In the genomic region with DNA sequence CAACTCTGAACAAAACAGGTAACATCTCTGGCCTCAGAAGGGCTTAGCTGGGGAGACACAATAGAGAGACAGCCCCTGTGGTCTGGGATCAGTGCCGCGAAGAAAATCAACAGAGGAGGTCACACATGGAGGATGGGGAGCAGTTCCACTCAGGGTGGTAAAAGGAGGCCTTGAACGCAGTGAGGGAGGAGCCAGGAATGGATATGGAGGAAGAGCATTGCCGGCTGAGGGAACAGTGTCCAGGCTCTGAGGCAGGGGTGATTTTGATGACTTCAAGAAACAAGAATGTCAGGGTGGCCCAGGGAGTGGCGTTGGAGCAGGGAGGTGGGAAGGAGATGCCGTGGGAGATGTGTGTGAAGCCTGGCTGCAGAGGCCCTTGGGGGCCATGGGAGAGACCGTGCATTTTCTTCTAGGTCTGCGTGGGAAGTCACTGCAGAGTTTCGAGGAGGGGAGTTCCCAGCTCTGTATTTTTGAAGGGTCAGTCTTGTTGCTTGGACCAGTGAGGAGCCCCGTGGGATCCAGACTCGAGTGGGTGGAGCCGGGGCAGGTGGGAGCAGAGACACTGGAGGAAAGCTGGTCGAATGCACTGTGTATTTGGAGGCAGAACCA, we compare ENCODE assay signal across 12 cellular contexts. TPM values are rescaled to one million over a fixed set of nuclear protein-coding genes. Genes with fewer than 3 reads are reported as not detected.
DNase-seq lines count a peak whose midpoint lies in the region; ATAC-seq and TF ChIP-seq lines count a peak whose summit lies in the region.
"Had no signal": no experiment of that assay in that cellular context is flagged by ENCODE, and none has a peak within 500 bp of the region (broad histone marks: within the 10 kb centered on the region; RNA-seq: fewer than 3 reads in every experiment).

No MANE protein-coding gene starts in this region.

- H3K27ac Mint-ChIP-seq in CD4-positive, CD25-positive, alpha-beta regulatory T cell, result peak overlapping the region; percentile 89 to 99 (median 97)
- peak overlapping the region; percentile 87 to 98 (median 95) for H3K27ac Mint-ChIP-seq in naive thymus-derived CD8-positive, alpha-beta T cell

- peak overlapping the region; percentile 16 for H3K4me3 ChIP-seq in CD4-positive, CD25-positive, alpha-beta regulatory T cell (ENCODE audit: low read depth, low read length)
- H3K4me3 ChIP-seq in PC-9, result peak overlapping the region; percentile 36; the same call in 1 of the 2 replicates
- H3K4me3 ChIP-seq: SJCRH30 had no signal

- peak overlapping the region; percentile 80 for H3K4me2 ChIP-seq in PC-9

- H3K9me2 ChIP-seq in PC-9 (ENCODE audit: insufficient read depth), result no peaks in the 10 kb centered on the region

- peaks cover 0 to under 1% (median 0%) of the 10 kb centered on the region in 7 donors for H3K9me3 Mint-ChIP-seq in CD4-positive, CD25-positive, alpha-beta regulatory T cell
- peaks cover 0 to 1% (median 0%) of the 10 kb centered on the region in 9 donors for H3K9me3 Mint-ChIP-seq in naive thymus-derived CD8-positive, alpha-beta T cell

- POLR2A ChIA-PET in PC-9 (lab: Charles Lee; ENCODE audit: unreplicated experiment), result interaction anchor here (0.5 to 1.1 kb wide), 7 partner anchors 25 to 422 kb away, joined by 3 to 12 read pairs (median 5); a partner anchor contains a TSS
- POLR2A ChIA-PET in naive thymus-derived CD8-positive, alpha-beta T cell (lab: Charles Lee), result interaction anchor here (0.8 to 20.6 kb wide), 5 partner anchors 9 to 42 kb away, joined by 3 to 914 read pairs (median 8); a partner anchor contains a TSS

- no peaks in the 10 kb centered on the region for H3K27me3 ChIP-seq in CD4-positive, CD25-positive, alpha-beta regulatory T cell (ENCODE audit: control insufficient read depth, insufficient read depth, low read length)
- H3K27me3 ChIP-seq in PC-9 (ENCODE audit: insufficient read depth, low read depth), result no peaks in the 10 kb centered on the region
- H3K27me3 ChIP-seq: SJCRH30 had no signal

- H3F3A ChIP-seq in PC-9 (ENCODE audit: insufficient read depth, low read depth), result peaks cover 98% of the 10 kb centered on the region

- peak overlapping the region; percentile 6 to 85 (median 54) for H3K4me3 Mint-ChIP-seq in CD4-positive, CD25-positive, alpha-beta regulatory T cell
- H3K4me3 Mint-ChIP-seq in naive thymus-derived CD8-positive, alpha-beta T cell, result peak overlapping the region in 9 of 10 donors; percentile 54 to 83 (median 64)

- H3K27me3 Mint-ChIP-seq in CD4-positive, CD25-positive, alpha-beta regulatory T cell, result no peaks in the 10 kb centered on the region
- no peaks in the 10 kb centered on the region for H3K27me3 Mint-ChIP-seq in naive thymus-derived CD8-positive, alpha-beta T cell

- intact Hi-C loops in PC-9 (cut with micrococcal nuclease; ENCODE audit: unreplicated experiment), result loop anchor here (1.0 kb wide), 2 partner anchors 31 to 94 kb away; a partner anchor contains a TSS

- H2AFZ ChIP-seq in PC-9, result no peak overlapping the region

- no peak for TF ChIP-seq CTCF in PC-9 (conservative IDR thresholded peaks at IDR 0.05)

- H3K79me2 ChIP-seq in PC-9 (ENCODE audit: low read depth), result peaks cover 84% of the 10 kb centered on the region

- H3K9me3 ChIP-seq in CD4-positive, CD25-positive, alpha-beta regulatory T cell (ENCODE audit: control insufficient read depth in 2 of 2, low read length in 2 of 2), result no peaks in the 10 kb centered on the region
- H3K9me3 ChIP-seq in PC-9 (ENCODE audit: insufficient read depth, low read depth), result no peaks in the 10 kb centered on the region

- DNase-seq in CD4-positive, CD25-positive, alpha-beta regulatory T cell, result no peak
- peak; percentile 78 to 87 for DNase-seq in PC-9
- DNase-seq in naive thymus-derived CD8-positive, alpha-beta T cell, result peak in 1 of 10 donors; percentile 47
- no peak for DNase-seq in stimulated activated CD4-positive, alpha-beta T cell treated with anti-CD3 and anti-CD28 coated beads, Interleukin-4, amount 100 ng/mL, for 1 hour
- DNase-seq in hippocampal formation (lab: John Stamatoyannopoulos, UW), result no peak
- DNase-seq: NCI-H1417 treated with DMSO at 0.1 percent for 48 hours, SJCRH30 had no signal

- H3K4me1 Mint-ChIP-seq in CD4-positive, CD25-positive, alpha-beta regulatory T cell, result peaks cover 24 to 90% (median 73%) of the 10 kb centered on the region in 4 donors
- H3K4me1 Mint-ChIP-seq in naive thymus-derived CD8-positive, alpha-beta T cell, result peaks cover 67 to 94% (median 93%) of the 10 kb centered on the region in 4 donors

- peaks cover 18% of the 10 kb centered on the region for H3K36me3 ChIP-seq in CD4-positive, CD25-positive, alpha-beta regulatory T cell (ENCODE audit: control insufficient read depth, insufficient read depth, low read length)
- H3K36me3 ChIP-seq in PC-9 (ENCODE audit: low read depth), result peaks cover 20% of the 10 kb centered on the region
- H3K36me3 ChIP-seq: SJCRH30 had no signal

- no peak for ATAC-seq in CD4-positive, CD25-positive, alpha-beta regulatory T cell (ENCODE audit: low read depth in 2 of 2)
- ATAC-seq in naive thymus-derived CD8-positive, alpha-beta T cell, result no peak
- no peak for ATAC-seq in GM21360 (IDR thresholded peaks at IDR 0.05; ENCODE audit: unreplicated experiment)
- no peak for ATAC-seq in HG03159 (IDR thresholded peaks at IDR 0.05; ENCODE audit: unreplicated experiment)

- peaks cover 32% of the 10 kb centered on the region for H3K36me3 Mint-ChIP-seq in CD4-positive, CD25-positive, alpha-beta regulatory T cell
- H3K36me3 Mint-ChIP-seq in naive thymus-derived CD8-positive, alpha-beta T cell, result peaks cover under 1 to 38% (median 8%) of the 10 kb centered on the region in 3 donors

- H3K27ac ChIP-seq in CD4-positive, CD25-positive, alpha-beta regulatory T cell (ENCODE audit: insufficient read depth, low read length, poor library complexity, severe bottlenecking), result peak overlapping the region; percentile 64
- H3K27ac ChIP-seq in PC-9 (peak overlapping the region; percentile 99), cingulate gyrus (ENCODE audit: low read depth, low read length) (peak overlapping the region; percentile 55)
- H3K27ac ChIP-seq: SJCRH30 had no signal

- peaks cover 90% of the 10 kb centered on the region for H3K4me1 ChIP-seq in CD4-positive, CD25-positive, alpha-beta regulatory T cell (ENCODE audit: control insufficient read depth, insufficient read depth, low read length, poor library complexity, severe bottlenecking)
- H3K4me1 ChIP-seq in PC-9 (replicated peaks; ENCODE audit: insufficient read depth), result peaks cover 98% of the 10 kb centered on the region

- no TSS peak for BruUV-seq in PC-9 (replicated peaks; lab: Mats Ljungman, UMichigan)

- CTCF ChIA-PET in PC-9 (lab: Charles Lee), result interaction anchor here (0.6 kb wide), 1 partner anchor 41 kb away, joined by 3 read pairs; no protein-coding TSS in a partner anchor

- H4K20me1 ChIP-seq in PC-9 (ENCODE audit: insufficient read depth), result no peaks in the 10 kb centered on the region

RNA-seq across cellular contexts. Expression of a gene that starts 35.7 kb away (rescaled TPM):
- 0.25 TPM for total RNA-seq in CD4-positive, CD25-positive, alpha-beta regulatory T cell
- not detected for polyA plus RNA-seq in CD4-positive, CD25-positive, alpha-beta regulatory T cell
- total RNA-seq in PC-9 (2021), result 0.24 TPM in 1 of 2 replicates, not detected in the other
- total RNA-seq in naive thymus-derived CD8-positive, alpha-beta T cell, result under 1 TPM; 0.11 to 0.36 TPM
- polyA plus RNA-seq in naive thymus-derived CD8-positive, alpha-beta T cell, result not detected
- total RNA-seq: fibroblast of lung, myocyte, SJCRH30 had no signal
- polyA plus RNA-seq: fibroblast of lung had no signal

RNA-seq across cellular contexts. Expression of a gene that starts 47.9 kb away (rescaled TPM):
- total RNA-seq in CD4-positive, CD25-positive, alpha-beta regulatory T cell, result 198 TPM
- polyA plus RNA-seq in CD4-positive, CD25-positive, alpha-beta regulatory T cell, result 100 to 1,000 TPM; 157 to 270 (median 180) TPM
- 114 and 135 TPM in 2 replicates for total RNA-seq in PC-9 (2021)
- total RNA-seq in naive thymus-derived CD8-positive, alpha-beta T cell, result 100 to 1,000 TPM; 163 to 165 TPM
- polyA plus RNA-seq in naive thymus-derived CD8-positive, alpha-beta T cell, result 100 to 1,000 TPM; 152 to 293 (median 155) TPM

Comparison
In these comparisons a context has a peak if more than half of its experiments do, and no peak if none do; other contexts are left out.
1. DNase-seq: peak in PC-9 (2 of 2); none in CD4-positive, CD25-positive, alpha-beta regulatory T cell (0 of 3), stimulated activated CD4-positive, alpha-beta T cell treated with anti-CD3 and anti-CD28 coated beads, Interleukin-4, amount 100 ng/mL, for 1 hour (single experiment) and hippocampal formation (0 of 2).
2. Peak in every context shown above with its lines, with median percentiles within 50 percentile points of each other: H3K27ac ChIP-seq.